In the genomic region with DNA sequence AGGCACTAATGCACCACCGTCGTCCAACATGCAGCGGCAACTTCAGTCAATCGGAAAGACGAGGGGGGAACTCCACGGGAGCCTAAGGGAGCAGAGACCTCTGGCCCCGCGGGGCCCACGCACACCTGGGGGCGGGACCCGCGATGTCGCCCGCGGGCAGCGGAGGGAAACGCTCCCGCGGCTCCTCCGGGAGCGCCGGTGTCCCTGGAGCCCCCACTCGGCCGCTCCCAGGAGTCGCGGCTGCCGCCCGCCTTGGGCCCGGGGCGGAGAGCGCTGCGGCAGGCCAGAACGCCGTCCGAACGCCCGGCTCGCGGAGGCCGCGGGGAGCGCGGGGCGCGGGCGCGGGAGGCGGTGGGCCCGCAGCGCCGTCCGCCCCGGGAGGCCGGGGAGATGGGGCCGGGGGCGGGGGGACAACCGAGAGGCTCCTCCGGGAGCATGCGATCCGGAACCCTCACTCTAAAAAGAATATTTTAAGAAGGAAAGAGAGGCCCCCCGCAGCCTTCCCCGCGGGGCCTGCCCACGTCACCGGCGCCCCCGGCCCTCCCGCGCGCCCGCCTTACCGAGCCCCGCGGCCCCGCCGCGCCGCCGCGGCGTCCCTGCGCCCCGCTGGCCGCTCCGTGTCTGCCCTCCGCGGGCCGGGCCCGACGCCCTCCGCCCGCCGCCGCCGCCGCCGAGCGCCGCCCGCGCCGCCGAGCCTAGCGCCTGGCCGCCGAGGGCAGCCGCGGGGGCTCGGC, we compare ENCODE assay signal across 8 cellular contexts.
A peak's percentile ranks its signal among the peaks of the same experiment; 100 is the strongest.
DNase-seq lines count a peak whose midpoint lies in the region; ATAC-seq and TF ChIP-seq lines count a peak whose summit lies in the region.

No MANE protein-coding gene starts in this region.

- peak; percentile 43 for ATAC-seq in GM19438 (IDR thresholded peaks at IDR 0.05; ENCODE audit: low read depth, unreplicated experiment)

- no peaks in the 10 kb centered on the region for H3K36me3 Mint-ChIP-seq in brain

- peak overlapping the region; percentile 93 to 96 (median 96) for H3K4me3 Mint-ChIP-seq in brain

- H3K27me3 Mint-ChIP-seq in brain, result peaks cover 9% of the 10 kb centered on the region

- peak; percentile 65 for DNase-seq in AG08396 (ENCODE audit: low spot score)
- DNase-seq in NCI-H1105 (lab: John Stamatoyannopoulos, UW), result peak; percentile 43
- DNase-seq in islet precursor cell, result peak; percentile 51
- peak; percentile 2 for DNase-seq in stimulated activated CD8-positive, alpha-beta memory T cell treated with anti-CD3 and anti-CD28 coated beads, Interleukin-12 subunit alpha, Interleukin-12 subunit beta, amount 100 ng/mL, for 4 hours (ENCODE audit: low read depth)
- no peak for DNase-seq in Kasumi-1 (lab: John Stamatoyannopoulos, UW)
- no peak for DNase-seq in OCI-M1 (lab: John Stamatoyannopoulos, UW)

- H3K27ac Mint-ChIP-seq in brain, result peak overlapping the region; percentile 77 to 96 (median 89)

- peaks cover 73% of the 10 kb centered on the region for H3K4me1 Mint-ChIP-seq in brain

- TF ChIP-seq CTCF in brain (conservative IDR thresholded peaks at IDR 0.05), result no peak

- H3K9me3 Mint-ChIP-seq in brain, result no peaks in the 10 kb centered on the region

Comparison
In these comparisons a context has a peak if more than half of its experiments do, and no peak if none do; other contexts are left out.
1. DNase-seq: peak in AG08396 (single experiment), NCI-H1105 (single experiment), islet precursor cell (single experiment) and stimulated activated CD8-positive, alpha-beta memory T cell treated with anti-CD3 and anti-CD28 coated beads, Interleukin-12 subunit alpha, Interleukin-12 subunit beta, amount 100 ng/mL, for 4 hours (single experiment); none in Kasumi-1 (0 of 2) and OCI-M1 (single experiment).